Comparison of ENCODE assay signal across 1 cellular context in the genomic region with DNA sequence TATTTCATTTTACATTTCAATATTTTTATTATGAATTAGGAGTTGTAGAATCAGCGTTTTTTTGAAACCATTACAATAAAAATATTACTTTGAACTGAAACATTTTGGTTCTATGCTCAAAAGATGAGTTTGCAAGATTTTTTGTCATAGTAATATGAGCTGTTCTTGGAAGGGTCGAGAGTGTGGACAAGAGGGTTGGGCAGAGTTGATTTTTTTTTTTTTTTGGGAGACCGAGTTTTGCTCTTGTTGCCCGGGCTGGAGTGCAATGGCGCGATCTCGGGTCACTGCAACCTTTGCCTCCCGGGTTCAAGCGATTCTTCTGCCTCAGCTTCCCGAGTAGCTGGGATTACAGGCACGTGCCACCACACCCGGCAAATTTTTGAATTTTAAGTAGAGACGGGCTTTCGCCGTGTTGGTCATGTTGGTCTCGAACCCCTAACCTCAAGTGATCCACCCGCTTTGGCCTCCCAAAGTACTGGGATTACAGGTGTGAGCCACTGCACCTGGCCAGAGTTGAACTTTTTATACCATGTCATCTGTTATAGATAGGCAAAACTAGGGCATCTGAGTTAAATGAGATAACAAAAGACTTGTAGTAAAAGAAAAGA.
TF ChIP-seq lines count a peak whose summit lies in the region.

No MANE protein-coding gene starts in this region.

TF ChIP-seq in HepG2, 621 proteins besides CTCF, POLR2A, EP300 and RAD21:
- no peak for TF ChIP-seq MXD4 (CRISPR knock-in tag; IDR thresholded peaks at IDR 0.05)
- no peak for TF ChIP-seq KMT2B (CRISPR knock-in tag; IDR thresholded peaks at IDR 0.05)
- TF ChIP-seq MAFK (conservative IDR thresholded peaks at IDR 0.05 in 1 of 2, IDR thresholded peaks at IDR 0.05 in 1 of 2; ENCODE audit: low read length in 2 of 2): 0 out of 4 replicates have a peak, but pooled peaks of 1 of the 2 experiments have one; percentile 1
- TF ChIP-seq, protein P1, sequence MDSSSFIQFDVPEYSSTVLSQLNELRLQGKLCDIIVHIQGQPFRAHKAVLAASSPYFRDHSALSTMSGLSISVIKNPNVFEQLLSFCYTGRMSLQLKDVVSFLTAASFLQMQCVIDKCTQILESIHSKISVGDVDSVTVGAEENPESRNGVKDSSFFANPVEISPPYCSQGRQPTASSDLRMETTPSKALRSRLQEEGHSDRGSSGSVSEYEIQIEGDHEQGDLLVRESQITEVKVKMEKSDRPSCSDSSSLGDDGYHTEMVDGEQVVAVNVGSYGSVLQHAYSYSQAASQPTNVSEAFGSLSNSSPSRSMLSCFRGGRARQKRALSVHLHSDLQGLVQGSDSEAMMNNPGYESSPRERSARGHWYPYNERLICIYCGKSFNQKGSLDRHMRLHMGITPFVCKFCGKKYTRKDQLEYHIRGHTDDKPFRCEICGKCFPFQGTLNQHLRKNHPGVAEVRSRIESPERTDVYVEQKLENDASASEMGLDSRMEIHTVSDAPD (CRISPR knock-in tag; IDR thresholded peaks at IDR 0.05): no peak
- no peak for TF ChIP-seq RBM39 (IDR thresholded peaks at IDR 0.05; ENCODE audit: low read depth, low read length, poor library complexity, severe bottlenecking)
- no peak for TF ChIP-seq ZNF713 (CRISPR knock-in tag; IDR thresholded peaks at IDR 0.05)
- TF ChIP-seq SP5 (CRISPR knock-in tag; IDR thresholded peaks at IDR 0.05; ENCODE audit: borderline replicate concordance, low read depth): no peak
- no peak for TF ChIP-seq WIZ (CRISPR knock-in tag; IDR thresholded peaks at IDR 0.05)
